ENCODE assay signal across 8 cellular contexts in genomic region chr3:14141602-14142315, GRCh38. TPM values are rescaled to one million over a fixed set of nuclear protein-coding genes. Genes with fewer than 3 reads are reported as not detected.
DNase-seq lines count a peak whose midpoint lies in the region; ATAC-seq and TF ChIP-seq lines count a peak whose summit lies in the region.
"Had no signal": no experiment of that assay in that cellular context is flagged by ENCODE, and none has a peak within 500 bp of the region (broad histone marks: within the 10 kb centered on the region; RNA-seq: fewer than 3 reads in every experiment).

No MANE protein-coding gene starts in this region.

- H3K27me3 Mint-ChIP-seq in stimulated activated naive CD8-positive, alpha-beta T cell treated with anti-CD3 and anti-CD28 coated beads, Interleukin-15, amount 100 ng/mL, for 72 hours, result no peaks in the 10 kb centered on the region

- CTCF ChIA-PET in RWPE1 (lab: Yijun Ruan, JAX), result no interaction called here

- in situ Hi-C loops in G401 (cut with HindIII; ENCODE audit: low sequenced_read_pairs), result no loop called here

- DNase-seq in RWPE1 (ENCODE audit: low spot score) (no peak), left lobe of liver (ENCODE audit: low spot score) (peak; percentile 63), G401 (ENCODE audit: low spot score) (no peak), NCI-H1436 (lab: John Stamatoyannopoulos, UW) (no peak)
- no peak for DNase-seq in stimulated activated naive CD8-positive, alpha-beta T cell treated with anti-CD3 and anti-CD28 coated beads, Interleukin-15, amount 100 ng/mL, for 72 hours
- DNase-seq: NCI-H1092 had no signal

- TF ChIP-seq CTCF in RWPE1 (conservative IDR thresholded peaks at IDR 0.05; ENCODE audit: low read depth), result no peak

- no peak overlapping the region for H3K4me3 Mint-ChIP-seq in stimulated activated naive CD8-positive, alpha-beta T cell treated with anti-CD3 and anti-CD28 coated beads, Interleukin-15, amount 100 ng/mL, for 72 hours

- ATAC-seq in left lobe of liver, result peak; percentile 32
- no peak for ATAC-seq in stimulated activated naive CD8-positive, alpha-beta T cell treated with anti-CD3 and anti-CD28 coated beads, Interleukin-15, amount 100 ng/mL, for 72 hours
- no peak for ATAC-seq in HG03521 (IDR thresholded peaks at IDR 0.05; ENCODE audit: unreplicated experiment)

- H3K9me3 Mint-ChIP-seq in stimulated activated naive CD8-positive, alpha-beta T cell treated with anti-CD3 and anti-CD28 coated beads, Interleukin-15, amount 100 ng/mL, for 72 hours, result no peaks in the 10 kb centered on the region

- H3K27ac Mint-ChIP-seq in stimulated activated naive CD8-positive, alpha-beta T cell treated with anti-CD3 and anti-CD28 coated beads, Interleukin-15, amount 100 ng/mL, for 72 hours, result peak overlapping the region; percentile 69 to 87

- peaks cover 48% of the 10 kb centered on the region for H3K4me1 Mint-ChIP-seq in stimulated activated naive CD8-positive, alpha-beta T cell treated with anti-CD3 and anti-CD28 coated beads, Interleukin-15, amount 100 ng/mL, for 72 hours

- POLR2A ChIA-PET in RWPE1 (lab: Yijun Ruan, JAX; ENCODE audit: low non-redundant PET), result interaction anchor here (0.6 kb wide), 1 partner anchor 17 kb away, joined by 3 read pairs; the partner anchor contains the start of genes CHCHD4 and TMEM43

- H3K27ac ChIP-seq in RWPE1 (peak overlapping the region; percentile 94), angular gyrus (ENCODE audit: low read depth, low read length) (peak overlapping the region; percentile 37)

RNA-seq across cellular contexts. Expression of gene TMEM43, which starts 16.9 kb away (rescaled TPM):
- total RNA-seq in left lobe of liver, result 9.3 TPM
- 38.6 and 52.1 TPM in 2 replicates for total RNA-seq in G401 (2014; rRNA removed; shearing (Covaris generic))

RNA-seq across cellular contexts. Expression of gene CHCHD4, which starts 17.1 kb away (rescaled TPM):
- total RNA-seq in left lobe of liver, result 7.1 TPM
- 15.5 and 26.1 TPM in 2 replicates for total RNA-seq in G401 (2014; rRNA removed; shearing (Covaris generic))

RNA-seq across cellular contexts. Expression of gene XPC, which starts 36.6 kb away (rescaled TPM):
- total RNA-seq in left lobe of liver, result 18.8 TPM
- 41.6 and 52.2 TPM in 2 replicates for total RNA-seq in G401 (2014; rRNA removed; shearing (Covaris generic))

RNA-seq across cellular contexts. Expression of gene LSM3, which starts 36.9 kb away (rescaled TPM):
- total RNA-seq in left lobe of liver, result 5.0 TPM
- 25.2 and 33.1 TPM in 2 replicates for total RNA-seq in G401 (2014; rRNA removed; shearing (Covaris generic))
